ENCODE assay signal across 17 cellular contexts in genomic region chr10:52703898-52704297, GRCh38.
A peak's percentile ranks its signal among the peaks of the same experiment; 100 is the strongest.
DNase-seq lines count a peak whose midpoint lies in the region; ATAC-seq, FAIRE-seq and TF ChIP-seq lines count a peak whose summit lies in the region.
"Had no signal": no experiment of that assay in that cellular context is flagged by ENCODE, and none has a peak within 500 bp of the region (broad histone marks: within the 10 kb centered on the region; RNA-seq: fewer than 3 reads in every experiment).

No MANE protein-coding gene starts in this region.

- H3K4me3 Mint-ChIP-seq in astrocyte (ENCODE audit: unreplicated experiment) = no peak overlapping the region
- H3K4me3 Mint-ChIP-seq: activated naive CD4-positive, alpha-beta T cell treated with anti-CD3 and anti-CD28 coated beads, Interleukin-2, amount 10 ng/mL, durations not matched to agents 7 days and 5 days; CD14-positive monocyte had no signal

- H3K4me1 Mint-ChIP-seq in astrocyte (ENCODE audit: low read depth, unreplicated experiment) = no peaks in the 10 kb centered on the region
- H3K4me1 Mint-ChIP-seq: activated naive CD4-positive, alpha-beta T cell treated with anti-CD3 and anti-CD28 coated beads, Interleukin-2, amount 10 ng/mL, durations not matched to agents 7 days and 5 days; CD14-positive monocyte had no signal

- H3K9me3 Mint-ChIP-seq in astrocyte (ENCODE audit: unreplicated experiment) = no peaks in the 10 kb centered on the region
- H3K9me3 Mint-ChIP-seq: activated naive CD4-positive, alpha-beta T cell treated with anti-CD3 and anti-CD28 coated beads, Interleukin-2, amount 10 ng/mL, durations not matched to agents 7 days and 5 days; CD14-positive monocyte had no signal

- ATAC-seq in GM21447 (IDR thresholded peaks at IDR 0.05; ENCODE audit: unreplicated experiment) (no peak), HG03280 (IDR thresholded peaks at IDR 0.05; ENCODE audit: unreplicated experiment) (no peak)
- ATAC-seq: heart right ventricle had no signal

- no peaks in the 10 kb centered on the region for H3K36me3 Mint-ChIP-seq in astrocyte (ENCODE audit: low read depth, unreplicated experiment)
- H3K36me3 Mint-ChIP-seq: activated naive CD4-positive, alpha-beta T cell treated with anti-CD3 and anti-CD28 coated beads, Interleukin-2, amount 10 ng/mL, durations not matched to agents 7 days and 5 days; CD14-positive monocyte had no signal

- peaks cover 19% of the 10 kb centered on the region for H3K4me1 ChIP-seq in GM23248 (ENCODE audit: insufficient read depth)
- no peaks in the 10 kb centered on the region for H3K4me1 ChIP-seq in astrocyte (ENCODE audit: insufficient read depth, low read length)
- peaks cover 5% of the 10 kb centered on the region for H3K4me1 ChIP-seq in skeletal muscle satellite cell (ENCODE audit: control insufficient read depth, insufficient read depth, low read length)
- H3K4me1 ChIP-seq: heart right ventricle, sigmoid colon, thyroid gland had no signal

- H3K27me3 Mint-ChIP-seq in astrocyte (ENCODE audit: low read depth, unreplicated experiment) = no peaks in the 10 kb centered on the region
- H3K27me3 Mint-ChIP-seq: activated naive CD4-positive, alpha-beta T cell treated with anti-CD3 and anti-CD28 coated beads, Interleukin-2, amount 10 ng/mL, durations not matched to agents 7 days and 5 days had no signal

- in situ Hi-C loops in GM23248 (cut with MboI) = no loop called here

- H3K36me3 ChIP-seq in GM23248 (ENCODE audit: low read depth) (no peaks in the 10 kb centered on the region), astrocyte (ENCODE audit: insufficient read depth, low read length) (no peaks in the 10 kb centered on the region), skeletal muscle satellite cell (ENCODE audit: insufficient read depth, low read length) (no peaks in the 10 kb centered on the region)
- H3K36me3 ChIP-seq: brain microvascular endothelial cell, heart right ventricle, sigmoid colon, thyroid gland had no signal

- H4K20me1 ChIP-seq in GM23248 (ENCODE audit: insufficient read depth) (no peaks in the 10 kb centered on the region), astrocyte (ENCODE audit: insufficient read depth, low read length) (no peaks in the 10 kb centered on the region)

- H2AFZ ChIP-seq in GM23248 = no peak overlapping the region
- peak overlapping the region; percentile 25 for H2AFZ ChIP-seq in astrocyte (ENCODE audit: low read depth, low read length)

- FAIRE-seq in astrocyte (lab: Jason Lieb, UNC) = no peak

- no peak for TF ChIP-seq CTCF in astrocyte (IDR thresholded peaks at IDR 0.05; ENCODE audit: insufficient read depth, low read depth, low read length)

- DNase-seq in GM23248 (peak; percentile 16), OCI-M1 (lab: John Stamatoyannopoulos, UW) (peak; percentile 23), astrocyte (ENCODE audit: low read depth) (peak; percentile 19), NCI-H128 (lab: John Stamatoyannopoulos, UW; ENCODE audit: unreplicated experiment) (no peak)
- DNase-seq: activated naive CD4-positive, alpha-beta T cell treated with anti-CD3 and anti-CD28 coated beads, Interleukin-2, amount 10 ng/mL, durations not matched to agents 7 days and 5 days; brain microvascular endothelial cell; heart right ventricle; Karpas-422; NCI-H1436 treated with DMSO at 0.1 percent for 48 hours; NCI-H2227 treated with DMSO at 0.1 percent for 48 hours; sigmoid colon; stimulated activated CD4-positive, alpha-beta T cell treated with anti-CD3 and anti-CD28 coated beads, Interleukin-4, amount 100 ng/mL, for 4 hours; thyroid gland had no signal

- peaks cover 18% of the 10 kb centered on the region for H3F3A ChIP-seq in GM23248 (ENCODE audit: insufficient read depth)

- no peak overlapping the region for H3K4me3 ChIP-seq in GM23248
- no peak overlapping the region for H3K4me3 ChIP-seq in astrocyte (ENCODE audit: insufficient read depth, low read depth, low read length)
- H3K4me3 ChIP-seq in skeletal muscle satellite cell (ENCODE audit: low read length) = no peak overlapping the region
- H3K4me3 ChIP-seq: heart right ventricle, sigmoid colon, thyroid gland had no signal

- H3K9ac ChIP-seq in GM23248 (no peak overlapping the region), astrocyte (ENCODE audit: low read length) (peak overlapping the region; percentile 19), skeletal muscle satellite cell (ENCODE audit: low read depth, low read length) (no peak overlapping the region)

- H3K27me3 ChIP-seq in GM23248 (replicated peaks; ENCODE audit: insufficient read depth) (no peaks in the 10 kb centered on the region), astrocyte (ENCODE audit: insufficient read depth, low read length) (no peaks in the 10 kb centered on the region), skeletal muscle satellite cell (ENCODE audit: control insufficient read depth, insufficient read depth, low read length) (no peaks in the 10 kb centered on the region)
- H3K27me3 ChIP-seq: brain microvascular endothelial cell, heart right ventricle, sigmoid colon, thyroid gland had no signal

- WGBS in GM23248 (ENCODE audit: low coverage in 1 of 2, low lambda C conversion rate in 2 of 2, missing lambda C conversion rate in 2 of 2), 2 experiments = 75 to 83% methylated on average over 4 of the region's 4 CpGs

- H3K4me2 ChIP-seq in GM23248 (ENCODE audit: unreplicated experiment) (no peak overlapping the region), astrocyte (ENCODE audit: low read length) (peak overlapping the region; percentile 51), skeletal muscle satellite cell (ENCODE audit: low read length) (peak overlapping the region; percentile 28)

- H3K9me3 ChIP-seq in GM23248 (ENCODE audit: low read depth) (no peaks in the 10 kb centered on the region), astrocyte (ENCODE audit: insufficient read depth, low read depth, low read length) (no peaks in the 10 kb centered on the region), skeletal muscle satellite cell (replicated peaks; ENCODE audit: low read length) (no peaks in the 10 kb centered on the region)
- H3K9me3 ChIP-seq: heart right ventricle, sigmoid colon, thyroid gland had no signal

- no peaks in the 10 kb centered on the region for H3K9me2 ChIP-seq in GM23248 (ENCODE audit: insufficient read depth)

- peak overlapping the region; percentile 66 for H3K27ac Mint-ChIP-seq in astrocyte (ENCODE audit: unreplicated experiment)
- H3K27ac Mint-ChIP-seq: activated naive CD4-positive, alpha-beta T cell treated with anti-CD3 and anti-CD28 coated beads, Interleukin-2, amount 10 ng/mL, durations not matched to agents 7 days and 5 days; CD14-positive monocyte had no signal

- H3K27ac ChIP-seq in GM23248 = no peak overlapping the region
- H3K27ac ChIP-seq in astrocyte (ENCODE audit: low read depth, low read length) = no peak overlapping the region
- H3K27ac ChIP-seq: brain microvascular endothelial cell, heart right ventricle, sigmoid colon, thyroid gland had no signal

- no peaks in the 10 kb centered on the region for H3K79me2 ChIP-seq in GM23248 (ENCODE audit: insufficient read depth)
- H3K79me2 ChIP-seq in astrocyte (ENCODE audit: insufficient read depth, low read length) = no peaks in the 10 kb centered on the region
